Comparison of ENCODE assay signal across 26 cellular contexts in the genomic region with DNA sequence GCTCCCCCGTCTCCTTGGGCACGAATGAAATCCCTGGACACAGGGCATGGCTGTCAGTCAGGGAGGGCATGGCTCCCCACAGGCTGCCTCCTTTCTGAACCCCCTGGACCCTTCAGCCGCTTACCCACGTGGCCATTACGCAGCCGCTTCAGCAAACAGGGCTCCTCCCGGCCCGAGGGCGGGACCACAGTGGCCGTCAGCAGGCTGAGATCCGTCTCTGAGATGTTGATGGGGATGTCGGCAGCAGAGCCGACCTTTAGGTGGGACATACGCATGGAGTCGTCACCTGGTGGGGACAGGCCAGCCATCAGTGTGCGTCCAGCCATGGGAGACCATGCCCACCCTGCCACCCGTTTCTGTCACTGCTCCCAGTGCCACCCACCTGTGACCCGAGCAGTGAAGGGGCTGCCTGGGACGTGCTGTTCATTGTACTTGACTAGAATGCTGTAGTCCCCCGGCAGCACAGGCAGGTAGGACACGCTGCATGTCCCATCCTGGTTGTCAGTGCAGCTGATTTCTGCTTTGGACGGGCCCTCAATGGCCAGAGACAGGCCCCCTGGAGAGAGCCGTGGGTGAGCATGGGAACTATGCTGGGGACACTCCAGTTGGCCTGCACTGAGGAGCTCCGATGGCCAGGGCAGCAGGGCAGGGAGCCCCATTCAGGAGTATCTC. TPM values are rescaled to one million over a fixed set of nuclear protein-coding genes. Genes with fewer than 3 reads are reported as not detected.
A peak's percentile ranks its signal among the peaks of the same experiment; 100 is the strongest.
DNase-seq lines count a peak whose midpoint lies in the region; ATAC-seq and TF ChIP-seq lines count a peak whose summit lies in the region.
"Had no signal": no experiment of that assay in that cellular context is flagged by ENCODE, and none has a peak within 500 bp of the region (broad histone marks: within the 10 kb centered on the region; RNA-seq: fewer than 3 reads in every experiment).

No MANE protein-coding gene starts in this region.

- CTCF ChIA-PET in RWPE1 (lab: Yijun Ruan, JAX), result no interaction called here

- H3K36me3 Mint-ChIP-seq in natural killer cell (no peaks in the 10 kb centered on the region), immature natural killer cell (peaks cover 0 to 15% (median 0%) of the 10 kb centered on the region in 3 donors)
- no peaks in the 10 kb centered on the region for H3K36me3 Mint-ChIP-seq in natural killer cell treated with Interleukin-12 subunit alpha and Interleukin-12 subunit beta and Interleukin-15 and Interleukin-18, amount 100 ng/mL, for 72 hours
- H3K36me3 Mint-ChIP-seq: activated naive CD4-positive, alpha-beta T cell treated with anti-CD3 and anti-CD28 coated beads, Interleukin-2, amount 50 U/mL, for 24 hours had no signal

- peak overlapping the region; percentile 25 for H3K4me3 Mint-ChIP-seq in natural killer cell
- H3K4me3 Mint-ChIP-seq in natural killer cell treated with Interleukin-12 subunit alpha and Interleukin-12 subunit beta and Interleukin-15 and Interleukin-18, amount 100 ng/mL, for 72 hours, result no peak overlapping the region
- peak overlapping the region in 1 of 5 donors; percentile 21 for H3K4me3 Mint-ChIP-seq in immature natural killer cell
- H3K4me3 Mint-ChIP-seq: activated naive CD4-positive, alpha-beta T cell treated with anti-CD3 and anti-CD28 coated beads, Interleukin-2, amount 50 U/mL, for 24 hours; CD4-positive, alpha-beta T cell; nephron; stimulated activated naive CD8-positive, alpha-beta T cell treated with anti-CD3 and anti-CD28 coated beads, Interleukin-15, Interleukin-2, amounts not matched to agents 100 ng/mL and 50 ng/mL, for 24 hours had no signal

- TF ChIP-seq CTCF in natural killer cell (IDR thresholded peaks at IDR 0.05), result no peak
- TF ChIP-seq CTCF in RWPE1 (conservative IDR thresholded peaks at IDR 0.05; ENCODE audit: low read depth), result no peak

- peak overlapping the region; percentile 97 for H3K27ac ChIP-seq in RWPE1
- H3K27ac ChIP-seq: epithelial cell of prostate, left lung, parathyroid adenoma, SJCRH30, thyroid gland had no signal

- DNase-seq in natural killer cell (peak; percentile 14), RWPE1 (ENCODE audit: low spot score) (no peak), immature natural killer cell (peak in 2 of 3 donors; percentile 10 to 15), hypothalamus (lab: John Stamatoyannopoulos, UW) (no peak)
- DNase-seq in natural killer cell treated with Interleukin-12 subunit alpha and Interleukin-12 subunit beta and Interleukin-15 and Interleukin-18, amount 100 ng/mL, for 72 hours (ENCODE audit: low spot score), result no peak
- DNase-seq: left lung, midbrain, NCI-H146, NCI-H2171, NCI-H524, SJCRH30, thyroid gland had no signal

- intact Hi-C loops in natural killer cell (cut with micrococcal nuclease), result no loop called here

- ATAC-seq in natural killer cell (no peak), HG03196 (IDR thresholded peaks at IDR 0.05; ENCODE audit: unreplicated experiment) (no peak), GM18519 (IDR thresholded peaks at IDR 0.05; ENCODE audit: low FRiP score, unreplicated experiment) (no peak)
- no peak for ATAC-seq in natural killer cell treated with Interleukin-12 subunit alpha and Interleukin-12 subunit beta and Interleukin-15 and Interleukin-18, amount 100 ng/mL, for 72 hours
- ATAC-seq: activated CD4-positive, CD25-positive, alpha-beta regulatory T cell treated with anti-CD3 and anti-CD28 coated beads, Interleukin-2, amount 50 U/mL, for 24 hours; left lung; sciatic nerve had no signal

- H3K27ac Mint-ChIP-seq in natural killer cell (peak overlapping the region; percentile 60 to 100), immature natural killer cell (peak overlapping the region; percentile 61 to 95 (median 82))
- no peak overlapping the region for H3K27ac Mint-ChIP-seq in natural killer cell treated with Interleukin-12 subunit alpha and Interleukin-12 subunit beta and Interleukin-15 and Interleukin-18, amount 100 ng/mL, for 72 hours
- H3K27ac Mint-ChIP-seq: activated naive CD4-positive, alpha-beta T cell treated with anti-CD3 and anti-CD28 coated beads, Interleukin-2, amount 50 U/mL, for 24 hours; CD4-positive, alpha-beta T cell; nephron; stimulated activated naive CD8-positive, alpha-beta T cell treated with anti-CD3 and anti-CD28 coated beads, Interleukin-15, Interleukin-2, amounts not matched to agents 100 ng/mL and 50 ng/mL, for 24 hours had no signal

- H3K4me1 Mint-ChIP-seq in natural killer cell (peaks cover 20 to 32% of the 10 kb centered on the region in 2 donors), immature natural killer cell (peaks cover 57 to 81% of the 10 kb centered on the region in 2 donors)
- H3K4me1 Mint-ChIP-seq in natural killer cell treated with Interleukin-12 subunit alpha and Interleukin-12 subunit beta and Interleukin-15 and Interleukin-18, amount 100 ng/mL, for 72 hours (ENCODE audit: low read depth in 2 of 2), result peaks cover 1 to 30% of the 10 kb centered on the region in 2 donors
- H3K4me1 Mint-ChIP-seq: nephron had no signal

- H3K9me3 Mint-ChIP-seq in natural killer cell (no peaks in the 10 kb centered on the region), immature natural killer cell (no peaks in the 10 kb centered on the region)
- H3K9me3 Mint-ChIP-seq in natural killer cell treated with Interleukin-12 subunit alpha and Interleukin-12 subunit beta and Interleukin-15 and Interleukin-18, amount 100 ng/mL, for 72 hours, result no peaks in the 10 kb centered on the region
- H3K9me3 Mint-ChIP-seq: activated naive CD4-positive, alpha-beta T cell treated with anti-CD3 and anti-CD28 coated beads, Interleukin-2, amount 50 U/mL, for 24 hours; CD4-positive, alpha-beta T cell; nephron; stimulated activated naive CD8-positive, alpha-beta T cell treated with anti-CD3 and anti-CD28 coated beads, Interleukin-15, Interleukin-2, amounts not matched to agents 100 ng/mL and 50 ng/mL, for 24 hours had no signal

- POLR2A ChIA-PET in RWPE1 (lab: Yijun Ruan, JAX; ENCODE audit: low non-redundant PET), result no interaction called here

- H3K27me3 Mint-ChIP-seq in natural killer cell (ENCODE audit: low read depth in 2 of 2) (no peaks in the 10 kb centered on the region), immature natural killer cell (ENCODE audit: low read depth in 3 of 3) (peaks cover 38 to 66% (median 64%) of the 10 kb centered on the region in 3 donors)
- no peaks in the 10 kb centered on the region for H3K27me3 Mint-ChIP-seq in natural killer cell treated with Interleukin-12 subunit alpha and Interleukin-12 subunit beta and Interleukin-15 and Interleukin-18, amount 100 ng/mL, for 72 hours
- H3K27me3 Mint-ChIP-seq: activated naive CD4-positive, alpha-beta T cell treated with anti-CD3 and anti-CD28 coated beads, Interleukin-2, amount 50 U/mL, for 24 hours; CD4-positive, alpha-beta T cell; stimulated activated naive CD8-positive, alpha-beta T cell treated with anti-CD3 and anti-CD28 coated beads, Interleukin-15, Interleukin-2, amounts not matched to agents 100 ng/mL and 50 ng/mL, for 24 hours had no signal

RNA-seq across cellular contexts. Expression of a gene that starts 21.1 kb away (rescaled TPM):
- total RNA-seq in natural killer cell, result 1,000 to 10,000 TPM; 2,872 to 3,483 (median 2,927) TPM
- 100 to 1,000 TPM; 574 to 727 TPM for total RNA-seq in natural killer cell treated with Interleukin-12 subunit alpha and Interleukin-12 subunit beta and Interleukin-15 and Interleukin-18, amount 100 ng/mL, for 72 hours
- polyA plus RNA-seq in immature natural killer cell, result 1,000 to 10,000 TPM in 1 of 3 donors, 100 to 1,000 TPM in 2; 135 to 1,231 (median 241) TPM

RNA-seq across cellular contexts. Expression of a gene that starts 25.8 kb away (rescaled TPM):
- 100 to 1,000 TPM; 141 to 175 (median 152) TPM for total RNA-seq in natural killer cell
- total RNA-seq in natural killer cell treated with Interleukin-12 subunit alpha and Interleukin-12 subunit beta and Interleukin-15 and Interleukin-18, amount 100 ng/mL, for 72 hours, result 10 to 100 TPM; 49.2 to 61.9 TPM
- polyA plus RNA-seq in immature natural killer cell, result 10 to 100 TPM; 27.2 to 31.2 (median 28.9) TPM

RNA-seq across cellular contexts. Expression of a gene that starts 44.9 kb away (rescaled TPM):
- total RNA-seq in natural killer cell, result 1,000 to 10,000 TPM; 2,249 to 2,456 (median 2,324) TPM
- 1,000 to 10,000 TPM; 1,953 to 2,194 TPM for total RNA-seq in natural killer cell treated with Interleukin-12 subunit alpha and Interleukin-12 subunit beta and Interleukin-15 and Interleukin-18, amount 100 ng/mL, for 72 hours
- 1,000 to 10,000 TPM; 2,085 to 3,021 (median 2,819) TPM for polyA plus RNA-seq in immature natural killer cell

RNA-seq across cellular contexts. Expression of a gene that starts 55.7 kb away (rescaled TPM):
- 10 to 100 TPM; 16.7 to 19.6 (median 16.8) TPM for total RNA-seq in natural killer cell
- 10 to 100 TPM; 12.4 to 14.6 TPM for total RNA-seq in natural killer cell treated with Interleukin-12 subunit alpha and Interleukin-12 subunit beta and Interleukin-15 and Interleukin-18, amount 100 ng/mL, for 72 hours
- 10 to 100 TPM; 14.1 to 21.1 (median 17.8) TPM for polyA plus RNA-seq in immature natural killer cell

RNA-seq across cellular contexts. Expression of a gene that starts 57.7 kb away (rescaled TPM):
- 10 to 100 TPM; 17.1 to 42.8 (median 28.8) TPM for total RNA-seq in natural killer cell
- 1 to 10 TPM; 3.0 to 4.1 TPM for total RNA-seq in natural killer cell treated with Interleukin-12 subunit alpha and Interleukin-12 subunit beta and Interleukin-15 and Interleukin-18, amount 100 ng/mL, for 72 hours
- polyA plus RNA-seq in immature natural killer cell, result 100 to 1,000 TPM in 1 of 3 donors, 10 to 100 TPM in 2; 58.7 to 282 (median 69.8) TPM
- total RNA-seq: astrocyte, fibroblast of villous mesenchyme, G401, HT1080 had no signal

Comparison
In these comparisons a context has a peak if more than half of its experiments do, and no peak if none do; other contexts are left out.
1. DNase-seq: peak in natural killer cell (single experiment) and immature natural killer cell (2 of 3); none in natural killer cell treated with Interleukin-12 subunit alpha and Interleukin-12 subunit beta and Interleukin-15 and Interleukin-18, amount 100 ng/mL, for 72 hours (single experiment), RWPE1 (single experiment) and hypothalamus (0 of 51).
2. H3K27ac Mint-ChIP-seq: peak in natural killer cell (2 of 2) and immature natural killer cell (6 of 6); none in natural killer cell treated with Interleukin-12 subunit alpha and Interleukin-12 subunit beta and Interleukin-15 and Interleukin-18, amount 100 ng/mL, for 72 hours (0 of 2).